ENCODE assay signal across 22 cellular contexts in genomic region chr2:85898881-85899280, GRCh38. TPM values are rescaled to one million over a fixed set of nuclear protein-coding genes. Genes with fewer than 3 reads are reported as not detected.
DNase-seq lines count a peak whose midpoint lies in the region; ATAC-seq, FAIRE-seq and TF ChIP-seq lines count a peak whose summit lies in the region.
"Had no signal": no experiment of that assay in that cellular context is flagged by ENCODE, and none has a peak within 500 bp of the region (broad histone marks: within the 10 kb centered on the region; RNA-seq: fewer than 3 reads in every experiment).

No MANE protein-coding gene starts in this region.

- no peak overlapping the region for H2AFZ ChIP-seq in HepG2 (ENCODE audit: low read length)
- H2AFZ ChIP-seq: PC-9 had no signal

- peaks cover 2% of the 10 kb centered on the region for H3K36me3 Mint-ChIP-seq in CD8-positive, alpha-beta T cell

- H3K36me3 ChIP-seq in HepG2 (replicated peaks in 1 of 2; ENCODE audit: control insufficient read depth in 1 of 2, insufficient read depth in 2 of 2, low read length in 2 of 2) = no peaks in the 10 kb centered on the region
- H3K36me3 ChIP-seq in right lobe of liver = no peaks in the 10 kb centered on the region
- no peaks in the 10 kb centered on the region for H3K36me3 ChIP-seq in CD8-positive, alpha-beta T cell (ENCODE audit: insufficient read depth, low read length)
- H3K36me3 ChIP-seq in thyroid gland = no peaks in the 10 kb centered on the region

- H3K27ac ChIP-seq in HepG2 (ENCODE audit: extremely low read length, insufficient read depth, low read length) (no peak overlapping the region), right lobe of liver (no peak overlapping the region), dorsolateral prefrontal cortex (peak overlapping the region in 51 of 59 donors; percentile 13 to 100 (median 95)), thyroid gland (peak overlapping the region; percentile 89 to 92 (median 91))
- no peak overlapping the region for H3K27ac ChIP-seq in CD8-positive, alpha-beta T cell (ENCODE audit: low read depth, low read length)
- H3K27ac ChIP-seq: C4-2B, HL-60, PC-9 had no signal

- BruUV-seq in HepG2 (replicated peaks; lab: Mats Ljungman, UMichigan) = no TSS peak

- H3K4me1 ChIP-seq in HepG2 (ENCODE audit: insufficient read depth, low read length) (peaks cover 9% of the 10 kb centered on the region), right lobe of liver (no peaks in the 10 kb centered on the region), thyroid gland (peaks cover 37 to 52% of the 10 kb centered on the region in 2 donors)
- H3K4me1 ChIP-seq in CD8-positive, alpha-beta T cell (ENCODE audit: insufficient read depth, low read length) = peaks cover 23% of the 10 kb centered on the region

- no peaks in the 10 kb centered on the region for H3K27me3 ChIP-seq in HepG2 (ENCODE audit: control insufficient read depth in 1 of 2, insufficient read depth in 2 of 2, low read length in 2 of 2)
- H3K27me3 ChIP-seq in right lobe of liver = no peaks in the 10 kb centered on the region
- H3K27me3 ChIP-seq in CD8-positive, alpha-beta T cell (ENCODE audit: insufficient read depth, low read length) = no peaks in the 10 kb centered on the region
- H3K27me3 ChIP-seq in dorsolateral prefrontal cortex = no peaks in the 10 kb centered on the region
- no peaks in the 10 kb centered on the region for H3K27me3 ChIP-seq in thyroid gland

- H3K4me1 Mint-ChIP-seq in CD8-positive, alpha-beta T cell (ENCODE audit: low read depth) = peaks cover 38% of the 10 kb centered on the region

- intact Hi-C loops in HepG2 (cut with micrococcal nuclease; ENCODE audit: unreplicated experiment) (no loop called here), right lobe of liver (cut with DNase I) (no loop called here), dorsolateral prefrontal cortex (cut with DNase I) (no loop called here), thyroid gland (cut with DNase I) (no loop called here)
- intact Hi-C loops in CD8-positive, alpha-beta T cell (cut with DNase I, micrococcal nuclease) = no loop called here

- no peaks in the 10 kb centered on the region for H3K27me3 Mint-ChIP-seq in CD8-positive, alpha-beta T cell (ENCODE audit: low read depth)

- no peak for TF ChIP-seq EP300 in HepG2 (IDR thresholded peaks at IDR 0.05; ENCODE audit: low read depth in 2 of 2, low read length in 2 of 2)
- TF ChIP-seq EP300 in HepG2 (CRISPR knock-in tag; IDR thresholded peaks at IDR 0.05; ENCODE audit: borderline replicate concordance) = no peak

- peak overlapping the region; percentile 15 for H3K27ac Mint-ChIP-seq in CD8-positive, alpha-beta T cell

- TF ChIP-seq CTCF in HepG2 (CRISPR knock-in tag; IDR thresholded peaks at IDR 0.05) (no peak), right lobe of liver (IDR thresholded peaks at IDR 0.05) (no peak), dorsolateral prefrontal cortex (IDR thresholded peaks at IDR 0.05 in 54 of 56, conservative IDR thresholded peaks at IDR 0.05 in 2 of 56; ENCODE audit: low read depth in 1 of 56, partially characterized antibody in 56 of 56) (no peak), thyroid gland (IDR thresholded peaks at IDR 0.05) (no peak)
- TF ChIP-seq CTCF in CD8-positive, alpha-beta T cell (IDR thresholded peaks at IDR 0.05) = no peak

- H3K9ac ChIP-seq in HepG2 (ENCODE audit: insufficient read depth, low read depth, low read length) = no peak overlapping the region

- POLR2A ChIA-PET in HepG2 (lab: Yijun Ruan, JAX) = no interaction called here
- POLR2A ChIA-PET in CD8-positive, alpha-beta T cell (lab: Charles Lee) = interaction anchor here (1.4 kb wide), 1 partner anchor 10 kb away, joined by 8 read pairs; the partner anchor contains the start of gene ST3GAL5

- no peak overlapping the region for H3K4me2 ChIP-seq in HepG2 (ENCODE audit: low read depth, low read length)
- H3K4me2 ChIP-seq: A549 had no signal

- peaks cover 7% of the 10 kb centered on the region for H3K9me3 Mint-ChIP-seq in CD8-positive, alpha-beta T cell

- H4K20me1 ChIP-seq in HepG2 (ENCODE audit: insufficient read depth, low read length) = no peaks in the 10 kb centered on the region

- in situ Hi-C loops in HepG2 (cut with HindIII; ENCODE audit: extremely low pct_ligation_motif_present, low pct_unique_long_range_greater_than_20kb) = no loop called here

- FAIRE-seq in HepG2 (lab: Jason Lieb, UNC) = no peak
- FAIRE-seq: A549, D721Med, GM19239, H1 had no signal

- DNase-seq in HepG2 (ENCODE audit: low spot score) (no peak), right lobe of liver (no peak), dorsolateral prefrontal cortex (no peak), thyroid gland (no peak), NCI-H128 (lab: John Stamatoyannopoulos, UW; ENCODE audit: unreplicated experiment) (no peak), LoVo (ENCODE audit: low spot score) (no peak)
- no peak for DNase-seq in CD8-positive, alpha-beta T cell
- DNase-seq: HCEC 1CT, MM.1S, NCI-H1417, NCI-H1694 treated with DMSO at 0.1 percent for 48 hours, NCI-H2081, NCI-H2227 treated with DMSO at 0.1 percent for 48 hours, NCI-H526 treated with DMSO at 0.1 percent for 48 hours, PC-9, Right ventricle myocardium superior had no signal

- no peak for TF ChIP-seq RAD21 in HepG2 (CRISPR knock-in tag; IDR thresholded peaks at IDR 0.05)

- H3K4me3 ChIP-seq in HepG2 (replicated peaks in 1 of 3; ENCODE audit: insufficient read depth in 1 of 3, low read depth in 2 of 3, low read length in 3 of 3) (no peak overlapping the region), right lobe of liver (no peak overlapping the region), dorsolateral prefrontal cortex (no peak overlapping the region), thyroid gland (replicated peaks in 1 of 3) (no peak overlapping the region)
- no peak overlapping the region for H3K4me3 ChIP-seq in CD8-positive, alpha-beta T cell (ENCODE audit: low read depth, low read length)
- H3K4me3 ChIP-seq: A549, PC-9 had no signal

- H3K9me3 ChIP-seq in HepG2 (ENCODE audit: low read length) (0 out of 2 replicates have a peak, but pooled peaks cover 7% of the 10 kb centered on the region), right lobe of liver (no peaks in the 10 kb centered on the region), thyroid gland (no peaks in the 10 kb centered on the region)
- no peaks in the 10 kb centered on the region for H3K9me3 ChIP-seq in CD8-positive, alpha-beta T cell (ENCODE audit: low read length)

- ATAC-seq in HepG2 (no peak), right lobe of liver (no peak)
- ATAC-seq in CD8-positive, alpha-beta T cell = no peak
- ATAC-seq: A549 had no signal

- H3K4me3 Mint-ChIP-seq in CD8-positive, alpha-beta T cell = no peak overlapping the region

- CTCF ChIA-PET in HepG2 (lab: Yijun Ruan, JAX; ENCODE audit: low intra/inter-chr PET ratio, low total read pairs) = no interaction called here
- CTCF ChIA-PET in CD8-positive, alpha-beta T cell (lab: Charles Lee) = interaction anchor here (1.0 to 2.3 kb wide), 3 partner anchors 10 to 72 kb away, joined by 3 to 11 read pairs (median 4); no protein-coding TSS in a partner anchor

- TF ChIP-seq POLR2A in HepG2 (IDR thresholded peaks at IDR 0.05; ENCODE audit: insufficient read depth in 1 of 2, low read depth in 2 of 2, low read length in 2 of 2) = no peak
- TF ChIP-seq POLR2A in right lobe of liver (IDR thresholded peaks at IDR 0.05) = no peak
- TF ChIP-seq POLR2A in thyroid gland (IDR thresholded peaks at IDR 0.05) = no peak

- no peaks in the 10 kb centered on the region for H3K79me2 ChIP-seq in HepG2 (ENCODE audit: insufficient read depth, low read length)

- WGBS in HepG2 (ENCODE audit: low lambda C conversion rate) = 73% methylated on average over 1 of the region's 1 CpG
- 83% methylated on average over 1 of the region's 1 CpG for WGBS in right lobe of liver (ENCODE audit: insufficient coverage, low coverage, low lambda C conversion rate, missing lambda C conversion rate)
- 96 to 100% methylated on average over 1 of the region's 1 CpG for WGBS in thyroid gland, 2 donors

TF ChIP-seq in HepG2, 621 proteins besides CTCF, POLR2A, EP300 and RAD21 (continues in another document):
- TF ChIP-seq ZNF7 (CRISPR knock-in tag; IDR thresholded peaks at IDR 0.05) = peak; percentile 93

RNA-seq across cellular contexts. Expression of gene ST3GAL5, which starts 10.1 kb away (rescaled TPM):
- total RNA-seq in HepG2 (2016; rRNA removed; fragmentation: Illumina TruSeq; extraction: Trizol) (1.3 TPM in 2 replicates), right lobe of liver (10 to 100 TPM in 4 of 6 experiments, 1 to 10 TPM in 2; 8.6 to 22.2 (median 10.9) TPM), dorsolateral prefrontal cortex (100 to 1,000 TPM in 11 of 120 experiments, 10 to 100 TPM in 109; 56.0 to 109 (median 86.7) TPM), thyroid gland (100 to 1,000 TPM; 139 to 199 (median 156) TPM)
- total RNA-seq in HepG2 (2016; cell fraction: cytosol; rRNA removed; fragmentation: Illumina TruSeq; extraction: Trizol; ENCODE audit: low read depth) = 1.4 and 2.7 TPM in 2 replicates
- total RNA-seq in HepG2 (2016; cell fraction: insoluble cytoplasmic fraction; rRNA removed; fragmentation: Illumina TruSeq; extraction: Trizol) = 1.3 and 1.4 TPM in 2 replicates
- total RNA-seq in HepG2 (2016; cell fraction: membrane; rRNA removed; fragmentation: Illumina TruSeq; extraction: Trizol) = 3.0 and 3.4 TPM in 2 replicates
- total RNA-seq in HepG2 (2016; cell fraction: nucleus; rRNA removed; fragmentation: Illumina TruSeq; extraction: Trizol) = 1.9 and 2.0 TPM in 2 replicates
- polyA plus RNA-seq in HepG2 (2011; rRNA removed) = 2.0 and 2.1 TPM in 2 replicates
- polyA plus RNA-seq in HepG2 (2011; cell fraction: cytosol; rRNA removed) = 0.91 and 1.9 TPM in 2 replicates
- polyA plus RNA-seq in HepG2 (2011; cell fraction: nucleus; rRNA removed) = 1.2 and 1.9 TPM in 2 replicates
- polyA plus RNA-seq in HepG2 (2012) = 1.2 and 1.4 TPM in 2 replicates
- polyA plus RNA-seq in HepG2 (2016; cell fraction: cytosol; fragmentation: Illumina TruSeq; extraction: Trizol; ENCODE audit: low read depth) = 2.0 and 2.2 TPM in 2 replicates
- 1.2 and 1.5 TPM in 2 replicates for polyA plus RNA-seq in HepG2 (2016; cell fraction: insoluble cytoplasmic fraction; fragmentation: Illumina TruSeq; extraction: Trizol; ENCODE audit: low read depth)
- 1.9 and 2.8 TPM in 2 replicates for polyA plus RNA-seq in HepG2 (2016; cell fraction: membrane; fragmentation: Illumina TruSeq; extraction: Trizol; ENCODE audit: low read depth)
- polyA plus RNA-seq in HepG2 (2016; cell fraction: nucleus; fragmentation: Illumina TruSeq; extraction: Trizol; ENCODE audit: insufficient read depth, low read depth) = 2.6 and 2.7 TPM in 2 replicates
- polyA minus RNA-seq in HepG2 (2011; rRNA and poly(A)+ RNA removed; ENCODE audit: low replicate concordance) = 1.2 and 2.0 TPM in 2 replicates
- polyA minus RNA-seq in HepG2 (2011; cell fraction: cytosol; rRNA and poly(A)+ RNA removed) = 0.97 and 1.6 TPM in 2 replicates
- polyA minus RNA-seq in HepG2 (2011; cell fraction: nucleus; rRNA and poly(A)+ RNA removed) = 5.7 and 6.5 TPM in 2 replicates
- total RNA-seq in CD8-positive, alpha-beta T cell = 100 to 1,000 TPM; 110 to 115 TPM

Comparison
In these comparisons a context has a peak if more than half of its experiments do, and no peak if none do; other contexts are left out.
1. H3K27ac ChIP-seq: peak in dorsolateral prefrontal cortex (51 of 59) and thyroid gland (3 of 3); none in HepG2 (single experiment), right lobe of liver (0 of 3) and CD8-positive, alpha-beta T cell (single experiment).